In genomic region chr16:48636521-48636920, GRCh38 we compare ENCODE assay signal across 27 cellular contexts.
"Had no signal": no experiment of that assay in that cellular context is flagged by ENCODE, and none has a peak within 500 bp of the region (broad histone marks: within the 10 kb centered on the region; RNA-seq: fewer than 3 reads in every experiment).

No MANE protein-coding gene starts in this region.

- H3K4me2 ChIP-seq: neural progenitor cell, smooth muscle cell had no signal

- ATAC-seq: naive thymus-derived CD4-positive, alpha-beta T cell; natural killer cell; psoas muscle; right cardiac atrium; sciatic nerve; stimulated activated memory B cell treated with anti-CD40 and anti-IgM and Interleukin-4, amounts not matched to agents 10 μg/mL and 1 μg/mL and 100 μg/mL, for 72 hours; stimulated activated naive CD8-positive, alpha-beta T cell treated with anti-CD3 and anti-CD28 coated beads, Interleukin-15, amount 100 ng/mL, for 72 hours; stimulated activated naive CD8-positive, alpha-beta T cell treated with anti-CD3 and anti-CD28 coated beads, Interleukin-15, Interleukin-2, amounts not matched to agents 100 U/mL and 50 U/mL, for 24 hours had no signal

- H3K9me3 ChIP-seq: ovary, psoas muscle, thoracic aorta, thyroid gland, tibial nerve, vagina had no signal

- DNase-seq: naive thymus-derived CD4-positive, alpha-beta T cell; natural killer cell; occipital lobe; ovary; psoas muscle; spleen; stimulated activated CD4-positive, alpha-beta T cell treated with anti-CD3 and anti-CD28 coated beads, Interleukin-12 subunit alpha, Interleukin-12 subunit beta, amount 100 ng/mL, for 4 hours; stimulated activated CD4-positive, alpha-beta T cell treated with anti-CD3 and anti-CD28 coated beads, Interleukin-1b, Interleukin-23, amount 100 ng/mL, for 48 hours; stimulated activated CD4-positive, alpha-beta T cell treated with anti-CD3 and anti-CD28 coated beads, Interleukin-4, amount 100 ng/mL, for 1 hour; stimulated activated CD4-positive, alpha-beta T cell treated with anti-CD3 and anti-CD28 coated beads, Interleukin-4, amount 100 ng/mL, for 4 hours; stimulated activated CD8-positive, alpha-beta memory T cell treated with anti-CD3 and anti-CD28 coated beads, Interleukin-4, amount 100 ng/mL, for 48 hours; stimulated activated naive CD4-positive, alpha-beta T cell; stimulated activated naive CD8-positive, alpha-beta T cell treated with anti-CD3 and anti-CD28 coated beads, Interleukin-15, amount 100 ng/mL, for 72 hours; stimulated activated naive CD8-positive, alpha-beta T cell treated with anti-CD3 and anti-CD28 coated beads, Interleukin-15, Interleukin-2, amounts not matched to agents 100 U/mL and 50 U/mL, for 24 hours; thyroid gland; trophoblast cell had no signal

- H3K27ac ChIP-seq: neural progenitor cell, ovary, parathyroid adenoma, psoas muscle, skin epidermis, spleen, thoracic aorta, thyroid gland, tibial nerve, vagina had no signal

- H3K4me1 ChIP-seq: neural progenitor cell, parathyroid adenoma, psoas muscle, spleen, thyroid gland, tibial nerve, vagina had no signal

- FAIRE-seq: urothelium cell line had no signal

- H3K36me3 ChIP-seq: neural progenitor cell, ovary, spleen, thoracic aorta, thyroid gland, tibial nerve, vagina had no signal

- H3K4me3 ChIP-seq: neural progenitor cell, ovary, psoas muscle, skin epidermis, smooth muscle cell, spleen, thoracic aorta, thyroid gland, tibial nerve, vagina had no signal

- H2AFZ ChIP-seq: neural progenitor cell, parathyroid adenoma had no signal

- H3K27me3 ChIP-seq: neural progenitor cell, ovary, thyroid gland, tibial nerve, vagina had no signal

- H3K9ac ChIP-seq: neural progenitor cell, parathyroid adenoma had no signal

- H3K79me2 ChIP-seq: parathyroid adenoma had no signal
